Comparison of ENCODE assay signal across 30 cellular contexts in the genomic region with DNA sequence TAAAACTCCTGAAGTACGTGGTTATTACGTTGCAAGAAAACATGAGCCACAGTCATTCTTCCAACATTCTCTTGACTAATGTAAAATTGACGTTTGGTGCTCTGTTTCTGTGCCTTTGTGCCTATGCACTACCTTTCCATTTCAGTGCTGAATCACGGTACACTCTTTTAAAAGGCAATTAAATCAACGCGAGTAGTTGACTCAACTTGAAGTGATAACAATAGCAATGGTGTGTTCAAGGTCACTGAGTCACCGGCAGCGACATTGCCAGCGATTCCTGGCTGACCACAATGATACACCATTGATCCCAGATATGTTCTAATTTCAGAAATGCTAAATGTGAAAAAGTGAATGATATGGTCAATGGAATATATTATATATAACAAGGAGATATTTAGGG. TPM values are rescaled to one million over a fixed set of nuclear protein-coding genes. Genes with fewer than 3 reads are reported as not detected.
A peak's percentile ranks its signal among the peaks of the same experiment; 100 is the strongest.
DNase-seq lines count a peak whose midpoint lies in the region; ATAC-seq, FAIRE-seq and TF ChIP-seq lines count a peak whose summit lies in the region.
"Had no signal": no experiment of that assay in that cellular context is flagged by ENCODE, and none has a peak within 500 bp of the region (broad histone marks: within the 10 kb centered on the region; RNA-seq: fewer than 3 reads in every experiment).

No MANE protein-coding gene starts in this region.

- H3K4me3 ChIP-seq in HepG2 (replicated peaks in 1 of 3; ENCODE audit: insufficient read depth in 1 of 3, low read depth in 2 of 3, low read length in 3 of 3) (no peak overlapping the region), right lobe of liver (no peak overlapping the region), adrenal gland (no peak overlapping the region), fibroblast of the aortic adventitia (ENCODE audit: low read depth, low read length) (no peak overlapping the region), prostate gland (no peak overlapping the region)
- H3K4me3 ChIP-seq: tibial nerve had no signal

- in situ Hi-C loops in HepG2 (cut with HindIII; ENCODE audit: extremely low pct_ligation_motif_present, low pct_unique_long_range_greater_than_20kb): no loop called here

- H3K79me2 ChIP-seq in HepG2 (ENCODE audit: insufficient read depth, low read length): no peaks in the 10 kb centered on the region

- H3K9ac ChIP-seq in HepG2 (ENCODE audit: insufficient read depth, low read depth, low read length): no peak overlapping the region

- H3K27me3 ChIP-seq in HepG2 (ENCODE audit: control insufficient read depth in 1 of 2, insufficient read depth in 2 of 2, low read length in 2 of 2) (no peaks in the 10 kb centered on the region), right lobe of liver (no peaks in the 10 kb centered on the region), adrenal gland (no peaks in the 10 kb centered on the region), prostate gland (replicated peaks; ENCODE audit: insufficient read depth) (no peaks in the 10 kb centered on the region)
- H3K27me3 ChIP-seq: tibial nerve had no signal

- H3K4me1 ChIP-seq in HepG2 (ENCODE audit: insufficient read depth, low read length) (peaks cover 24% of the 10 kb centered on the region), right lobe of liver (no peaks in the 10 kb centered on the region), adrenal gland (replicated peaks in 1 of 2) (peaks cover 0 to 8% of the 10 kb centered on the region in 2 donors), prostate gland (replicated peaks) (no peaks in the 10 kb centered on the region)
- H3K4me1 ChIP-seq: tibial nerve had no signal

- intact Hi-C loops in HepG2 (cut with micrococcal nuclease; ENCODE audit: unreplicated experiment): no loop called here
- intact Hi-C loops in right lobe of liver (cut with DNase I): no loop called here
- intact Hi-C loops in adrenal gland (cut with DNase I): loop anchor here in 1 of 2 donors (10.0 kb wide), 1 partner anchor 305 kb away; no protein-coding TSS in a partner anchor
- intact Hi-C loops in prostate gland (cut with DNase I): no loop called here

- peak; percentile 62 for DNase-seq in HepG2 (ENCODE audit: low spot score)
- DNase-seq in right lobe of liver: no peak
- peak; percentile 48 to 88 (median 80) for DNase-seq in adrenal gland
- peak; percentile 15 for DNase-seq in fibroblast of the aortic adventitia (ENCODE audit: low read depth)
- no peak for DNase-seq in NK-92 (lab: John Stamatoyannopoulos, UW; ENCODE audit: unreplicated experiment)
- DNase-seq in cerebellar nuclear complex (lab: John Stamatoyannopoulos, UW): no peak
- DNase-seq in prostate gland (ENCODE audit: low spot score): no peak
- DNase-seq: 8988T; activated CD4-positive, alpha-beta memory T cell treated with anti-CD3 and anti-CD28 coated beads, Interleukin-2, amount 10 ng/mL, durations not matched to agents 7 days and 5 days; activated gamma-delta T cell; activated naive CD8-positive, alpha-beta T cell treated with anti-CD3 and anti-CD28 coated beads, Interleukin-2, amount 50 U/mL, for 24 hours; activated T-cell treated with anti-CD3 and anti-CD28 coated beads for 4 hours; CD4-positive, alpha-beta memory T cell; cortex of kidney; GOT3; KBM-7; NCI-H1694; NCI-H748 treated with DMSO at 0.1 percent for 48 hours; SHP77 treated with DMSO at 0.1 percent for 48 hours; stimulated activated CD4-positive, alpha-beta T cell treated with anti-CD3 and anti-CD28 coated beads, Interleukin-15, amount 100 ng/mL, for 24 hours; stimulated activated naive CD8-positive, alpha-beta T cell treated with anti-CD3 and anti-CD28 coated beads, Interleukin-15, amount 100 ng/mL, for 72 hours; SW 1271 had no signal

- no peak overlapping the region for H3K27ac ChIP-seq in HepG2 (ENCODE audit: extremely low read length, insufficient read depth, low read length)
- no peak overlapping the region for H3K27ac ChIP-seq in right lobe of liver
- H3K27ac ChIP-seq in adrenal gland: peak overlapping the region in 2 of 5 donors; percentile 72 to 77
- H3K27ac ChIP-seq in prostate gland: no peak overlapping the region
- H3K27ac ChIP-seq: tibial nerve had no signal

- BruUV-seq in HepG2 (replicated peaks; lab: Mats Ljungman, UMichigan): no TSS peak

- POLR2A ChIA-PET in HepG2 (lab: Yijun Ruan, JAX): no interaction called here

- H3K36me3 ChIP-seq in HepG2 (replicated peaks in 1 of 2; ENCODE audit: control insufficient read depth in 1 of 2, insufficient read depth in 2 of 2, low read length in 2 of 2) (no peaks in the 10 kb centered on the region), right lobe of liver (no peaks in the 10 kb centered on the region), adrenal gland (replicated peaks in 1 of 2) (no peaks in the 10 kb centered on the region), prostate gland (no peaks in the 10 kb centered on the region)
- H3K36me3 ChIP-seq: tibial nerve had no signal

- H2AFZ ChIP-seq in HepG2 (ENCODE audit: low read length): no peak overlapping the region

- TF ChIP-seq EP300 in HepG2 (IDR thresholded peaks at IDR 0.05; ENCODE audit: low read depth in 2 of 2, low read length in 2 of 2) (peak in 1 of 2 experiments; percentile 24; a peak in 1 of 4 replicates), HepG2 (CRISPR knock-in tag; IDR thresholded peaks at IDR 0.05; ENCODE audit: borderline replicate concordance) (no peak)

- TF ChIP-seq RAD21 in HepG2 (CRISPR knock-in tag; IDR thresholded peaks at IDR 0.05): no peak

- no peaks in the 10 kb centered on the region for H4K20me1 ChIP-seq in HepG2 (ENCODE audit: insufficient read depth, low read length)

- 8% methylated on average over 9 of the region's 9 CpGs for WGBS in HepG2 (ENCODE audit: low lambda C conversion rate)
- WGBS in right lobe of liver (ENCODE audit: insufficient coverage, low coverage, low lambda C conversion rate, missing lambda C conversion rate): 85% methylated on average over 9 of the region's 9 CpGs
- 47 to 58% (median 50%) methylated on average over 9 of the region's 9 CpGs for WGBS in adrenal gland, 4 donors
- 82% methylated on average over 9 of the region's 9 CpGs for WGBS in prostate gland

- peak; percentile 40; the same call in 1 of the 3 replicates for ATAC-seq in HepG2
- no peak for ATAC-seq in right lobe of liver
- no peak for ATAC-seq in HG03469 (IDR thresholded peaks at IDR 0.05; ENCODE audit: unreplicated experiment)
- ATAC-seq: activated CD4-positive, CD25-positive, alpha-beta regulatory T cell treated with anti-CD3 and anti-CD28 coated beads, Interleukin-2, amount 50 U/mL, for 24 hours; activated naive CD8-positive, alpha-beta T cell treated with anti-CD3 and anti-CD28 coated beads, Interleukin-2, amount 50 U/mL, for 24 hours; sciatic nerve; stimulated activated naive CD8-positive, alpha-beta T cell treated with anti-CD3 and anti-CD28 coated beads, Interleukin-15, amount 100 ng/mL, for 72 hours had no signal

- no peak for FAIRE-seq in HepG2 (lab: Jason Lieb, UNC)
- FAIRE-seq: bronchial epithelial cell, endometrium, G401.6, keratinocyte had no signal

- TF ChIP-seq CTCF in HepG2 (CRISPR knock-in tag; IDR thresholded peaks at IDR 0.05) (no peak), right lobe of liver (IDR thresholded peaks at IDR 0.05) (no peak), adrenal gland (IDR thresholded peaks at IDR 0.05) (no peak), fibroblast of the aortic adventitia (IDR thresholded peaks at IDR 0.05; ENCODE audit: insufficient read depth, low read length) (no peak), prostate gland (IDR thresholded peaks at IDR 0.05) (no peak)

- TF ChIP-seq POLR2A in HepG2 (IDR thresholded peaks at IDR 0.05; ENCODE audit: insufficient read depth in 1 of 2, low read depth in 2 of 2, low read length in 2 of 2) (no peak), right lobe of liver (IDR thresholded peaks at IDR 0.05) (no peak), adrenal gland (IDR thresholded peaks at IDR 0.05) (no peak), prostate gland (IDR thresholded peaks at IDR 0.05) (no peak)

- CTCF ChIA-PET in HepG2 (lab: Yijun Ruan, JAX; ENCODE audit: low intra/inter-chr PET ratio, low total read pairs): no interaction called here

- H3K9me3 ChIP-seq in HepG2 (ENCODE audit: low read length) (no peaks in the 10 kb centered on the region), right lobe of liver (no peaks in the 10 kb centered on the region), adrenal gland (replicated peaks in 1 of 3) (no peaks in the 10 kb centered on the region), prostate gland (no peaks in the 10 kb centered on the region)
- H3K9me3 ChIP-seq: tibial nerve had no signal

- peak overlapping the region; percentile 18; the same call in 1 of the 2 replicates for H3K4me2 ChIP-seq in HepG2 (ENCODE audit: low read depth, low read length)

RNA-seq across cellular contexts. Expression of a gene that starts 17.8 kb away (rescaled TPM):
- total RNA-seq in HepG2 (2016; rRNA removed; fragmentation: Illumina TruSeq; extraction: Trizol) (0.48 and 0.93 TPM in 2 replicates), right lobe of liver (1 to 10 TPM in 2 of 6 experiments, under 1 TPM in 4; 0.31 to 1.9 (median 0.85) TPM), adrenal gland (10 to 100 TPM in 2 of 8 donors, 1 to 10 TPM in 6; 1.1 to 43.6 (median 1.9) TPM), fibroblast of the aortic adventitia (ENCODE audit: low replicate concordance) (0.27 and 0.33 TPM in 2 replicates), prostate gland (1 to 10 TPM; 3.3 to 4.0 TPM)
- 0.26 TPM in 1 of 2 replicates, not detected in the other for total RNA-seq in HepG2 (2016; cell fraction: cytosol; rRNA removed; fragmentation: Illumina TruSeq; extraction: Trizol; ENCODE audit: low read depth)
- 0.56 and 0.77 TPM in 2 replicates for total RNA-seq in HepG2 (2016; cell fraction: insoluble cytoplasmic fraction; rRNA removed; fragmentation: Illumina TruSeq; extraction: Trizol)
- 0.28 and 0.31 TPM in 2 replicates for total RNA-seq in HepG2 (2016; cell fraction: membrane; rRNA removed; fragmentation: Illumina TruSeq; extraction: Trizol)
- total RNA-seq in HepG2 (2016; cell fraction: nucleus; rRNA removed; fragmentation: Illumina TruSeq; extraction: Trizol): 0.28 and 0.56 TPM in 2 replicates
- polyA plus RNA-seq in HepG2 (2011; rRNA removed) (0.45 and 0.46 TPM in 2 replicates), adrenal gland (10 to 100 TPM in 1 of 3 donors, 1 to 10 TPM in 1, under 1 TPM in 1; 0.54 to 37.6 (median 1.8) TPM)
- 0.28 and 0.43 TPM in 2 replicates for polyA plus RNA-seq in HepG2 (2011; cell fraction: cytosol; rRNA removed)
- 0.23 and 0.26 TPM in 2 replicates for polyA plus RNA-seq in HepG2 (2011; cell fraction: nucleus; rRNA removed)
- 0.45 and 0.97 TPM in 2 replicates for polyA plus RNA-seq in HepG2 (2012)
- 0.09 and 0.18 TPM in 2 replicates for polyA plus RNA-seq in HepG2 (2016; cell fraction: cytosol; fragmentation: Illumina TruSeq; extraction: Trizol; ENCODE audit: low read depth)
- 0.78 and 1.4 TPM in 2 replicates for polyA plus RNA-seq in HepG2 (2016; cell fraction: insoluble cytoplasmic fraction; fragmentation: Illumina TruSeq; extraction: Trizol; ENCODE audit: low read depth)
- 0.22 and 0.45 TPM in 2 replicates for polyA plus RNA-seq in HepG2 (2016; cell fraction: membrane; fragmentation: Illumina TruSeq; extraction: Trizol; ENCODE audit: low read depth)
- 0.39 TPM in 1 of 2 replicates, not detected in the other for polyA plus RNA-seq in HepG2 (2016; cell fraction: nucleus; fragmentation: Illumina TruSeq; extraction: Trizol; ENCODE audit: insufficient read depth, low read depth)
- polyA minus RNA-seq in HepG2 (2011; rRNA and poly(A)+ RNA removed; ENCODE audit: low replicate concordance): 1.9 and 2.0 TPM in 2 replicates
- polyA minus RNA-seq in HepG2 (2011; cell fraction: cytosol; rRNA and poly(A)+ RNA removed): 0.44 TPM in 1 of 2 replicates, not detected in the other
- 0.25 and 0.64 TPM in 2 replicates for polyA minus RNA-seq in HepG2 (2011; cell fraction: nucleus; rRNA and poly(A)+ RNA removed)

RNA-seq across cellular contexts. Expression of a gene that starts 46.4 kb away (rescaled TPM):
- total RNA-seq in HepG2 (2016; rRNA removed; fragmentation: Illumina TruSeq; extraction: Trizol): 27.3 and 52.3 TPM in 2 replicates
- total RNA-seq in HepG2 (2016; cell fraction: cytosol; rRNA removed; fragmentation: Illumina TruSeq; extraction: Trizol; ENCODE audit: low read depth): 3.7 and 3.9 TPM in 2 replicates
- total RNA-seq in HepG2 (2016; cell fraction: insoluble cytoplasmic fraction; rRNA removed; fragmentation: Illumina TruSeq; extraction: Trizol): 28.0 and 52.9 TPM in 2 replicates
- total RNA-seq in HepG2 (2016; cell fraction: membrane; rRNA removed; fragmentation: Illumina TruSeq; extraction: Trizol): 10.2 and 11.8 TPM in 2 replicates
- 10.8 and 11.2 TPM in 2 replicates for total RNA-seq in HepG2 (2016; cell fraction: nucleus; rRNA removed; fragmentation: Illumina TruSeq; extraction: Trizol)
- polyA plus RNA-seq in HepG2 (2011; rRNA removed): 9.6 and 12.5 TPM in 2 replicates
- polyA plus RNA-seq in HepG2 (2011; cell fraction: cytosol; rRNA removed): 4.6 and 9.0 TPM in 2 replicates
- 2.5 and 3.9 TPM in 2 replicates for polyA plus RNA-seq in HepG2 (2011; cell fraction: nucleus; rRNA removed)
- polyA plus RNA-seq in HepG2 (2012): 13.2 and 17.7 TPM in 2 replicates
- 2.5 and 2.7 TPM in 2 replicates for polyA plus RNA-seq in HepG2 (2016; cell fraction: cytosol; fragmentation: Illumina TruSeq; extraction: Trizol; ENCODE audit: low read depth)
- polyA plus RNA-seq in HepG2 (2016; cell fraction: insoluble cytoplasmic fraction; fragmentation: Illumina TruSeq; extraction: Trizol; ENCODE audit: low read depth): 30.5 and 35.4 TPM in 2 replicates
- polyA plus RNA-seq in HepG2 (2016; cell fraction: membrane; fragmentation: Illumina TruSeq; extraction: Trizol; ENCODE audit: low read depth): 6.1 and 6.2 TPM in 2 replicates
- 11.0 and 12.3 TPM in 2 replicates for polyA plus RNA-seq in HepG2 (2016; cell fraction: nucleus; fragmentation: Illumina TruSeq; extraction: Trizol; ENCODE audit: insufficient read depth, low read depth)
- polyA minus RNA-seq in HepG2 (2011; rRNA and poly(A)+ RNA removed; ENCODE audit: low replicate concordance): 4.3 and 5.5 TPM in 2 replicates
- 6.6 and 7.2 TPM in 2 replicates for polyA minus RNA-seq in HepG2 (2011; cell fraction: cytosol; rRNA and poly(A)+ RNA removed)
- 4.8 and 11.6 TPM in 2 replicates for polyA minus RNA-seq in HepG2 (2011; cell fraction: nucleus; rRNA and poly(A)+ RNA removed)
- total RNA-seq in right lobe of liver: 10 to 100 TPM in 5 of 6 experiments, 1 to 10 TPM in 1; 7.4 to 25.2 (median 15.5) TPM
- 10 to 100 TPM; 12.0 to 59.1 (median 15.0) TPM for total RNA-seq in adrenal gland
- 10 to 100 TPM in 1 of 3 donors, 1 to 10 TPM in 2; 3.7 to 39.2 (median 6.2) TPM for polyA plus RNA-seq in adrenal gland
- 21.9 and 33.9 TPM in 2 replicates for total RNA-seq in fibroblast of the aortic adventitia (ENCODE audit: low replicate concordance)
- 10 to 100 TPM; 10.7 to 28.9 TPM for total RNA-seq in prostate gland

RNA-seq across cellular contexts. Expression of a gene that starts 46.6 kb away (rescaled TPM):
- total RNA-seq in HepG2 (2016; rRNA removed; fragmentation: Illumina TruSeq; extraction: Trizol): 7.5 and 11.3 TPM in 2 replicates
- 1.4 and 1.7 TPM in 2 replicates for total RNA-seq in HepG2 (2016; cell fraction: cytosol; rRNA removed; fragmentation: Illumina TruSeq; extraction: Trizol; ENCODE audit: low read depth)
- total RNA-seq in HepG2 (2016; cell fraction: insoluble cytoplasmic fraction; rRNA removed; fragmentation: Illumina TruSeq; extraction: Trizol): 7.7 and 10.8 TPM in 2 replicates
- 1.6 and 1.8 TPM in 2 replicates for total RNA-seq in HepG2 (2016; cell fraction: membrane; rRNA removed; fragmentation: Illumina TruSeq; extraction: Trizol)
- 11.1 and 15.1 TPM in 2 replicates for total RNA-seq in HepG2 (2016; cell fraction: nucleus; rRNA removed; fragmentation: Illumina TruSeq; extraction: Trizol)
- polyA plus RNA-seq in HepG2 (2011; rRNA removed): 7.2 and 7.4 TPM in 2 replicates
- polyA plus RNA-seq in HepG2 (2011; cell fraction: cytosol; rRNA removed): 3.2 and 4.5 TPM in 2 replicates
- polyA plus RNA-seq in HepG2 (2011; cell fraction: nucleus; rRNA removed): 17.3 and 18.9 TPM in 2 replicates
- 6.2 and 7.8 TPM in 2 replicates for polyA plus RNA-seq in HepG2 (2012)
- polyA plus RNA-seq in HepG2 (2016; cell fraction: cytosol; fragmentation: Illumina TruSeq; extraction: Trizol; ENCODE audit: low read depth): 0.18 and 0.27 TPM in 2 replicates
- polyA plus RNA-seq in HepG2 (2016; cell fraction: insoluble cytoplasmic fraction; fragmentation: Illumina TruSeq; extraction: Trizol; ENCODE audit: low read depth): 4.4 and 4.9 TPM in 2 replicates
- 0.26 and 0.31 TPM in 2 replicates for polyA plus RNA-seq in HepG2 (2016; cell fraction: membrane; fragmentation: Illumina TruSeq; extraction: Trizol; ENCODE audit: low read depth)
- 12.3 and 14.0 TPM in 2 replicates for polyA plus RNA-seq in HepG2 (2016; cell fraction: nucleus; fragmentation: Illumina TruSeq; extraction: Trizol; ENCODE audit: insufficient read depth, low read depth)
- polyA minus RNA-seq in HepG2 (2011; rRNA and poly(A)+ RNA removed; ENCODE audit: low replicate concordance): 8.9 and 18.6 TPM in 2 replicates
- polyA minus RNA-seq in HepG2 (2011; cell fraction: cytosol; rRNA and poly(A)+ RNA removed): 5.2 and 12.1 TPM in 2 replicates
- 60.4 and 61.2 TPM in 2 replicates for polyA minus RNA-seq in HepG2 (2011; cell fraction: nucleus; rRNA and poly(A)+ RNA removed)
- total RNA-seq in right lobe of liver: 10 to 100 TPM; 13.9 to 24.4 (median 16.3) TPM
- 10 to 100 TPM; 11.8 to 34.8 (median 19.6) TPM for total RNA-seq in adrenal gland
- polyA plus RNA-seq in adrenal gland: 10 to 100 TPM in 1 of 3 donors, 1 to 10 TPM in 2; 8.3 to 19.5 (median 8.8) TPM
- total RNA-seq in fibroblast of the aortic adventitia (ENCODE audit: low replicate concordance): 15.9 and 28.7 TPM in 2 replicates
- 10 to 100 TPM; 24.5 to 43.3 TPM for total RNA-seq in prostate gland

Comparison
In these comparisons a context has a peak if more than half of its experiments do, and no peak if none do; other contexts are left out.
1. DNase-seq: peak in HepG2 (single experiment), adrenal gland (7 of 7) and fibroblast of the aortic adventitia (single experiment); none in right lobe of liver (0 of 3), NK-92 (single experiment), cerebellar nuclear complex (0 of 2) and prostate gland (single experiment).